Comparison of ENCODE assay signal across 18 cellular contexts in genomic region chr16:67435758-67436164, GRCh38. TPM values are rescaled to one million over a fixed set of nuclear protein-coding genes. Genes with fewer than 3 reads are reported as not detected.
DNase-seq lines count a peak whose midpoint lies in the region; ATAC-seq, FAIRE-seq and TF ChIP-seq lines count a peak whose summit lies in the region.
"Had no signal": no experiment of that assay in that cellular context is flagged by ENCODE, and none has a peak within 500 bp of the region (broad histone marks: within the 10 kb centered on the region; RNA-seq: fewer than 3 reads in every experiment).

No MANE protein-coding gene starts in this region.

- no peaks in the 10 kb centered on the region for H3K27me3 ChIP-seq in GM23338 (ENCODE audit: insufficient read depth)
- H3K27me3 ChIP-seq in WERI-Rb-1 (ENCODE audit: insufficient read depth, low read depth, severe bottlenecking), result no peaks in the 10 kb centered on the region

- no peaks in the 10 kb centered on the region for H4K20me1 ChIP-seq in GM23338 (replicated peaks; ENCODE audit: insufficient read depth)

- DNase-seq in GM23338 (ENCODE audit: low spot score) (no peak), WERI-Rb-1 (no peak), kidney (no peak), SW480 (ENCODE audit: low spot score) (no peak)
- no peak for DNase-seq in activated effector memory CD4-positive, alpha-beta T cell treated with Interleukin-2 at 50 U/mL for 16 hours
- DNase-seq: CD8-positive, alpha-beta T cell; DMS79 treated with DMSO at 0.1 percent for 48 hours; NCI-H1417; NCI-H187 treated with DMSO at 0.1 percent for 48 hours; NCI-H345; NCI-H526 treated with DMSO at 0.1 percent for 48 hours; NK-92 treated with Interleukin-12 subunit alpha and Interleukin-12 subunit beta, amount 100 ng/mL, for 24 hours had no signal

- H3K4me3 Mint-ChIP-seq in GM23338, result no peak overlapping the region
- H3K4me3 Mint-ChIP-seq in stimulated activated memory B cell treated with anti-CD40 and anti-IgM and Interleukin-4, amounts not matched to agents 10 μg/mL and 1 μg/mL and 100 μg/mL, for 72 hours, result no peak overlapping the region
- H3K4me3 Mint-ChIP-seq: CD8-positive, alpha-beta T cell; IgD-negative memory B cell had no signal

- no peak overlapping the region for H3K4me3 ChIP-seq in GM23338
- H3K4me3 ChIP-seq in WERI-Rb-1 (ENCODE audit: low read depth, low read length), result no peak overlapping the region
- H3K4me3 ChIP-seq in kidney (ENCODE audit: low read length in 2 of 2), result peak overlapping the region in 1 of 2 donors; percentile 20

- no peaks in the 10 kb centered on the region for H3K79me2 ChIP-seq in GM23338 (replicated peaks; ENCODE audit: insufficient read depth)

- FAIRE-seq in kidney (lab: Jason Lieb, UNC), result no peak
- FAIRE-seq: H54 had no signal

- H3K27ac ChIP-seq in GM23338 (ENCODE audit: low read depth) (no peak overlapping the region), WERI-Rb-1 (peak overlapping the region; percentile 19; the same call in 1 of the 2 replicates), kidney (ENCODE audit: low read depth in 2 of 2, low read length in 2 of 2) (peak overlapping the region; percentile 88)

- H3K27ac Mint-ChIP-seq in GM23338, result no peak overlapping the region
- H3K27ac Mint-ChIP-seq in stimulated activated memory B cell treated with anti-CD40 and anti-IgM and Interleukin-4, amounts not matched to agents 10 μg/mL and 1 μg/mL and 100 μg/mL, for 72 hours, result peak overlapping the region; percentile 66

- H3K4me2 ChIP-seq in GM23338, result no peak overlapping the region

- peaks cover 9% of the 10 kb centered on the region; the same call in 1 of the 2 replicates for H3K4me1 ChIP-seq in GM23338 (ENCODE audit: insufficient read depth)
- H3K4me1 ChIP-seq in kidney (ENCODE audit: control insufficient read depth in 1 of 2, insufficient read depth in 1 of 2, low read depth in 1 of 2, low read length in 2 of 2), result peaks cover 19 to 37% of the 10 kb centered on the region in 2 donors

- peaks cover 3% of the 10 kb centered on the region; the same call in 1 of the 3 replicates for H3K9me3 Mint-ChIP-seq in GM23338
- H3K9me3 Mint-ChIP-seq in stimulated activated memory B cell treated with anti-CD40 and anti-IgM and Interleukin-4, amounts not matched to agents 10 μg/mL and 1 μg/mL and 100 μg/mL, for 72 hours, result no peaks in the 10 kb centered on the region
- H3K9me3 Mint-ChIP-seq: CD8-positive, alpha-beta T cell; IgD-negative memory B cell had no signal

- TF ChIP-seq CTCF in GM23338 (conservative IDR thresholded peaks at IDR 0.05; ENCODE audit: low read depth in 2 of 2), result no peak
- no peak for TF ChIP-seq CTCF in WERI-Rb-1 (IDR thresholded peaks at IDR 0.05; ENCODE audit: low read depth, low read length)
- TF ChIP-seq CTCF in kidney (IDR thresholded peaks at IDR 0.05; ENCODE audit: borderline replicate concordance, extremely low read depth, insufficient read depth), result no peak

- peaks cover 19% of the 10 kb centered on the region for H3K36me3 Mint-ChIP-seq in GM23338 (ENCODE audit: low read depth)
- peaks cover 36% of the 10 kb centered on the region for H3K36me3 Mint-ChIP-seq in stimulated activated memory B cell treated with anti-CD40 and anti-IgM and Interleukin-4, amounts not matched to agents 10 μg/mL and 1 μg/mL and 100 μg/mL, for 72 hours

- peaks cover 25% of the 10 kb centered on the region for H3K27me3 Mint-ChIP-seq in GM23338 (ENCODE audit: insufficient read depth, low read depth, poor library complexity)
- no peaks in the 10 kb centered on the region for H3K27me3 Mint-ChIP-seq in stimulated activated memory B cell treated with anti-CD40 and anti-IgM and Interleukin-4, amounts not matched to agents 10 μg/mL and 1 μg/mL and 100 μg/mL, for 72 hours

- peaks cover 20% of the 10 kb centered on the region for H3K4me1 Mint-ChIP-seq in GM23338
- peaks cover 72% of the 10 kb centered on the region for H3K4me1 Mint-ChIP-seq in stimulated activated memory B cell treated with anti-CD40 and anti-IgM and Interleukin-4, amounts not matched to agents 10 μg/mL and 1 μg/mL and 100 μg/mL, for 72 hours

- ATAC-seq in GM23338, result peak; percentile 5; the same call in 1 of the 3 replicates
- ATAC-seq in stimulated activated memory B cell treated with anti-CD40 and anti-IgM and Interleukin-4, amounts not matched to agents 10 μg/mL and 1 μg/mL and 100 μg/mL, for 72 hours, result no peak
- ATAC-seq in GM21619 (IDR thresholded peaks at IDR 0.05; ENCODE audit: unreplicated experiment), result no peak
- no peak for ATAC-seq in HG02610 (IDR thresholded peaks at IDR 0.05; ENCODE audit: unreplicated experiment)
- ATAC-seq: CD8-positive, alpha-beta T cell had no signal

- intact Hi-C loops in kidney (cut with DNase I), result no loop called here

- H3K9me2 ChIP-seq in GM23338 (ENCODE audit: insufficient read depth), result no peaks in the 10 kb centered on the region

- H2AFZ ChIP-seq in GM23338, result no peak overlapping the region

- H3K36me3 ChIP-seq in GM23338 (ENCODE audit: insufficient read depth), result peaks cover 3% of the 10 kb centered on the region; the same call in 1 of the 2 replicates
- peaks cover 54% of the 10 kb centered on the region for H3K36me3 ChIP-seq in WERI-Rb-1
- H3K36me3 ChIP-seq in kidney (ENCODE audit: control insufficient read depth in 1 of 2, insufficient read depth in 2 of 2, low read length in 2 of 2), result peaks cover 18 to 25% of the 10 kb centered on the region in 2 donors

- no peaks in the 10 kb centered on the region for H3K9me3 ChIP-seq in WERI-Rb-1 (ENCODE audit: severe bottlenecking)
- H3K9me3 ChIP-seq in kidney (ENCODE audit: control insufficient read depth in 1 of 2, low read length in 2 of 2), result no peaks in the 10 kb centered on the region

- H3K9ac ChIP-seq in kidney (ENCODE audit: low read length in 2 of 2), result peak overlapping the region in 1 of 2 donors; percentile 74

- H3F3A ChIP-seq in GM23338 (replicated peaks; ENCODE audit: low read depth), result no peaks in the 10 kb centered on the region

TF ChIP-seq in GM23338, 12 proteins besides CTCF, POLR2A, EP300 and RAD21:
- TF ChIP-seq STAT1 (IDR thresholded peaks at IDR 0.05; ENCODE audit: unreplicated experiment) (no peak), EZH2phosphoT487 (IDR thresholded peaks at IDR 0.05; ENCODE audit: unreplicated experiment) (no peak), ZNF114 (CRISPR knock-in tag; IDR thresholded peaks at IDR 0.05) (no peak), JUNB (IDR thresholded peaks at IDR 0.05; ENCODE audit: unreplicated experiment) (no peak), REST (IDR thresholded peaks at IDR 0.05; ENCODE audit: unreplicated experiment) (no peak)

RNA-seq across cellular contexts. Expression of gene HSD11B2, which starts 4.8 kb away (rescaled TPM):
- total RNA-seq in GM23338 (2014; rRNA removed; shearing (Covaris generic)), result 23.0 and 25.1 TPM in 2 replicates
- 14.8 and 16.6 TPM in 2 replicates for polyA plus RNA-seq in GM23338 (2016; fragmentation: Nextera tagmentation; extraction: Ambion mirVana)
- 139 TPM for total RNA-seq in kidney
- polyA plus RNA-seq in kidney (ENCODE audit: insufficient read depth, low read depth, low replicate concordance), result 1,022 TPM
- total RNA-seq: CD8-positive, alpha-beta T cell; G401 had no signal
- polyA plus RNA-seq: IgD-negative memory B cell had no signal

RNA-seq across cellular contexts. Expression of gene ZDHHC1, which starts 19.5 kb away (rescaled TPM):
- 2.3 and 2.7 TPM in 2 replicates for total RNA-seq in GM23338 (2014; rRNA removed; shearing (Covaris generic))
- 1.4 and 1.6 TPM in 2 replicates for polyA plus RNA-seq in GM23338 (2016; fragmentation: Nextera tagmentation; extraction: Ambion mirVana)
- 23.6 TPM for total RNA-seq in kidney
- 14.6 TPM for polyA plus RNA-seq in kidney (ENCODE audit: insufficient read depth, low read depth, low replicate concordance)
- total RNA-seq: CD8-positive, alpha-beta T cell had no signal

RNA-seq across cellular contexts. Expression of gene TPPP3, which starts 42.5 kb away (rescaled TPM):
- 0.28 TPM in 1 of 2 replicates, not detected in the other for total RNA-seq in GM23338 (2014; rRNA removed; shearing (Covaris generic))
- 0.26 and 1.3 TPM in 2 replicates for polyA plus RNA-seq in GM23338 (2016; fragmentation: Nextera tagmentation; extraction: Ambion mirVana)
- 8.2 TPM for total RNA-seq in kidney
- polyA plus RNA-seq in kidney (ENCODE audit: insufficient read depth, low read depth, low replicate concordance), result 108 TPM
- total RNA-seq: CD8-positive, alpha-beta T cell had no signal
- polyA plus RNA-seq: IgD-negative memory B cell had no signal

RNA-seq across cellular contexts. Expression of gene ATP6V0D1, which starts 45.2 kb away (rescaled TPM):
- total RNA-seq in GM23338 (2014; rRNA removed; shearing (Covaris generic)), result 68.7 and 69.4 TPM in 2 replicates
- polyA plus RNA-seq in GM23338 (2016; fragmentation: Nextera tagmentation; extraction: Ambion mirVana), result 19.5 and 20.6 TPM in 2 replicates
- total RNA-seq in kidney, result 100 TPM
- polyA plus RNA-seq in kidney (ENCODE audit: insufficient read depth, low read depth, low replicate concordance), result 208 TPM

RNA-seq across cellular contexts. Expression of gene AGRP, which starts 47.6 kb away (rescaled TPM):
- total RNA-seq in GM23338 (2014; rRNA removed; shearing (Covaris generic)), result not detected in 2 replicates
- polyA plus RNA-seq in GM23338 (2016; fragmentation: Nextera tagmentation; extraction: Ambion mirVana) (not detected in 2 replicates), kidney (ENCODE audit: insufficient read depth, low read depth, low replicate concordance) (2.7 TPM)
- total RNA-seq in kidney, result not detected
- total RNA-seq: CD8-positive, alpha-beta T cell; G401 had no signal
- polyA plus RNA-seq: IgD-negative memory B cell had no signal
